ENCODE assay signal across 8 cellular contexts in the genomic region with DNA sequence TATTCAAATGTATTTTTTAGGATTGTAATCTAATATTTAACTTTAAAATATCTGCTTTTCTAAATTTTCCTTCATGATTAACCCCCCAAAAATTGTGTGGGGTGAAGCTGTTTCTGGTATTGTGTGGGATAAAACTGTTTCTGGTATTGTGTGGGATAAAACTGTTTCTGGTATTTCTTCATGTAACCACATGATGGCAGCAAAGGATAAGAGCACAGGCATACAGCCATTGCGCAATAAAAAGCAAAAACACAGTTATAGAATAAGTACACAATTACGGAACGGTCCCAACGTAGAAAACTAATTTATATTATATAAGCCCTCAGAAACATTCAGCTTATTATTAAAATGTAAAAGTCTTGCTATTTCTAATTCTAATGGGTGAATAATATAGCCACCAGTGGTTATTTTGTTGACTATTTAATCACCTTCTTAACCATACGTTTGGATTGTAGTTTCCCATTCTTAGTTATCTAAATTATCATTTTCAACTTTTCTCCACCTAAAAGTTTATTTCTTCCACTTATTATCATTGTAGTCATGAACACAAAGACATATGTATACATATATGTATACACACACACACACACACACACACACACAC.
DNase-seq lines count a peak whose midpoint lies in the region; ATAC-seq, FAIRE-seq and TF ChIP-seq lines count a peak whose summit lies in the region.

No MANE protein-coding gene starts in this region.

- peak; percentile 90 for TF ChIP-seq CTCF in D721Med (IDR thresholded peaks at IDR 0.05; ENCODE audit: insufficient read depth, missing control alignments)
- TF ChIP-seq CTCF in choroid plexus epithelial cell (conservative IDR thresholded peaks at IDR 0.05; ENCODE audit: low read depth, low read length) = peak; percentile 79
- peak; percentile 79 to 90 (median 82) for TF ChIP-seq CTCF in right lobe of liver (IDR thresholded peaks at IDR 0.05)

- peak; percentile 84 for FAIRE-seq in D721Med (lab: Jason Lieb, UNC)

- TF ChIP-seq POLR2A in right lobe of liver (IDR thresholded peaks at IDR 0.05) = no peak

- H3K4me1 ChIP-seq in right lobe of liver = peaks cover 0 to 6% (median 0%) of the 10 kb centered on the region in 4 donors

- intact Hi-C loops in right lobe of liver (cut with DNase I) = no loop called here

- no peak overlapping the region for H3K27ac ChIP-seq in right lobe of liver

- no peaks in the 10 kb centered on the region for H3K27me3 ChIP-seq in right lobe of liver

- H3K36me3 ChIP-seq in right lobe of liver = no peaks in the 10 kb centered on the region

- WGBS in right lobe of liver (ENCODE audit: insufficient coverage, low coverage, low lambda C conversion rate, missing lambda C conversion rate) = 3% methylated on average over 5 of the region's 5 CpGs

- ATAC-seq in GM18873 (IDR thresholded peaks at IDR 0.05; ENCODE audit: low FRiP score, unreplicated experiment) = peak; percentile 66
- ATAC-seq in HG03097 (IDR thresholded peaks at IDR 0.05; ENCODE audit: low FRiP score, unreplicated experiment) = peak; percentile 85
- peak; percentile 86 to 97 (median 94) for ATAC-seq in right lobe of liver

- no peak for DNase-seq in D721Med (ENCODE audit: insufficient read length, low spot score)
- DNase-seq in NCI-H82 (lab: John Stamatoyannopoulos, UW) = peak; percentile 54
- peak; percentile 69 for DNase-seq in choroid plexus epithelial cell (ENCODE audit: low read depth)
- no peak for DNase-seq in right lobe of liver
- DNase-seq in NCI-H226 = no peak
- no peak for DNase-seq in activated CD8-positive, alpha-beta memory T cell treated with anti-CD3 and anti-CD28 coated beads, Interleukin-2, amount 50 U/mL, for 48 hours

- no peaks in the 10 kb centered on the region for H3K9me3 ChIP-seq in right lobe of liver

- H3K4me3 ChIP-seq in choroid plexus epithelial cell (ENCODE audit: low read depth, low read length) = no peak overlapping the region
- H3K4me3 ChIP-seq in right lobe of liver = no peak overlapping the region

Comparison
In these comparisons a context has a peak if more than half of its experiments do, and no peak if none do; other contexts are left out.
1. DNase-seq: peak in NCI-H82 (single experiment) and choroid plexus epithelial cell (single experiment); none in D721Med (single experiment), right lobe of liver (0 of 3), NCI-H226 (single experiment) and activated CD8-positive, alpha-beta memory T cell treated with anti-CD3 and anti-CD28 coated beads, Interleukin-2, amount 50 U/mL, for 48 hours (single experiment).
2. Peak in every context shown above with its lines, with median percentiles within 50 percentile points of each other: CTCF ChIP-seq and ATAC-seq.